In genomic region chr2:72917875-72918660, GRCh38 we compare ENCODE assay signal across 8 cellular contexts. TPM values are rescaled to one million over a fixed set of nuclear protein-coding genes. Genes with fewer than 3 reads are reported as not detected.
DNase-seq lines count a peak whose midpoint lies in the region; ATAC-seq, FAIRE-seq and TF ChIP-seq lines count a peak whose summit lies in the region.

No MANE protein-coding gene starts in this region.

- H3K4me3 ChIP-seq in A549 (peak overlapping the region; percentile 48), SK-N-MC (peak overlapping the region; percentile 78), iPS-15b (ENCODE audit: low read depth, low read length) (peak overlapping the region; percentile 49), tibial artery (peak overlapping the region; percentile 31 to 48)

- intact Hi-C loops in tibial artery (cut with DNase I; ENCODE audit: low total_unique reads): no loop called here

- H3K27ac ChIP-seq in A549 (peak overlapping the region in 1 of 2 experiments; percentile 1; a peak in 2 of 6 replicates), SK-N-MC (no peak overlapping the region), tibial artery (no peak overlapping the region)

- peak; percentile 17 to 30 for ATAC-seq in A549
- peak; percentile 1 for ATAC-seq in GM18909 (IDR thresholded peaks at IDR 0.05; ENCODE audit: poor library complexity, unreplicated experiment)

- TF ChIP-seq EP300 in A549 (IDR thresholded peaks at IDR 0.05): no peak

- peak overlapping the region; percentile 99 for H3K4me2 ChIP-seq in A549

- TF ChIP-seq CTCF in A549 (IDR thresholded peaks at IDR 0.05) (no peak), tibial artery (IDR thresholded peaks at IDR 0.05) (no peak)

- no peak for FAIRE-seq in A549 (lab: Jason Lieb, UNC)

- under 1% methylated on average over 34 of the region's 95 CpGs for WGBS in A549 (ENCODE audit: missing lambda C conversion rate)

- TF ChIP-seq POLR2A in A549 (IDR thresholded peaks at IDR 0.05; ENCODE audit: low read length): no peak

- H3K4me1 ChIP-seq in A549 (peaks cover 37% of the 10 kb centered on the region), iPS-15b (ENCODE audit: control insufficient read depth, insufficient read depth, low read length) (peaks cover 9% of the 10 kb centered on the region), tibial artery (peaks cover 0 to 53% (median 50%) of the 10 kb centered on the region in 4 donors)

- no peak overlapping the region for H3K9ac ChIP-seq in SK-N-MC (ENCODE audit: insufficient read length)
- H3K9ac ChIP-seq in iPS-15b (ENCODE audit: low read depth, low read length): no peak overlapping the region

- H3K27me3 ChIP-seq in iPS-15b (ENCODE audit: control insufficient read depth, insufficient read depth, low read length): peaks cover 92% of the 10 kb centered on the region
- H3K27me3 ChIP-seq in tibial artery: peaks cover 10 to 100% of the 10 kb centered on the region in 2 donors

- H3K36me3 ChIP-seq in SK-N-MC (ENCODE audit: insufficient read depth, low read length): no peaks in the 10 kb centered on the region
- no peaks in the 10 kb centered on the region for H3K36me3 ChIP-seq in iPS-15b (ENCODE audit: control insufficient read depth, insufficient read depth, low read length)
- H3K36me3 ChIP-seq in tibial artery: no peaks in the 10 kb centered on the region

- DNase-seq in A549 (ENCODE audit: low read depth in 1 of 2, low spot score in 1 of 2): no peak
- DNase-seq in SK-N-MC (ENCODE audit: low read depth, low spot score): no peak
- DNase-seq in tibial artery: peak in 1 of 2 donors; percentile 61
- no peak for DNase-seq in HK-2 (ENCODE audit: unreplicated experiment)
- DNase-seq in DMS114 treated with DMSO at 0.1 percent for 48 hours (lab: John Stamatoyannopoulos, UW; ENCODE audit: unreplicated experiment): no peak
- DNase-seq in HPDE6-E6E7 (ENCODE audit: extremely low spot score): no peak

- CTCF ChIA-PET in A549 (lab: Yijun Ruan, JAX): interaction anchor here (0.6 to 13.4 kb wide), 10 partner anchors 8 to 372 kb away, joined by 3 to 211 read pairs (median 4); partner anchors contain the start of gene SPR

- no peak for TF ChIP-seq RAD21 in A549 (conservative IDR thresholded peaks at IDR 0.05 in 1 of 2, IDR thresholded peaks at IDR 0.05 in 1 of 2)

- H3K9me3 ChIP-seq in A549: no peaks in the 10 kb centered on the region
- H3K9me3 ChIP-seq in SK-N-MC (ENCODE audit: low read depth, low read length): no peaks in the 10 kb centered on the region
- no peaks in the 10 kb centered on the region for H3K9me3 ChIP-seq in iPS-15b (ENCODE audit: control insufficient read depth, insufficient read depth, low read length)
- H3K9me3 ChIP-seq in tibial artery: no peaks in the 10 kb centered on the region

- POLR2A ChIA-PET in A549 (lab: Yijun Ruan, JAX): no interaction called here

TF ChIP-seq in A549, 52 proteins besides CTCF, POLR2A, EP300 and RAD21:
- TF ChIP-seq FOXS1 (CRISPR knock-in tag; IDR thresholded peaks at IDR 0.05) (no peak), RNF2 (IDR thresholded peaks at IDR 0.05; ENCODE audit: borderline replicate concordance, low read depth) (peak; percentile 73; the same call in 1 of the 2 replicates), HES2 (IDR thresholded peaks at IDR 0.05) (no peak), CEBPB (IDR thresholded peaks at IDR 0.05) (no peak), HDAC2 (IDR thresholded peaks at IDR 0.05) (peak; percentile 70; the same call in 1 of the 2 replicates)

RNA-seq across cellular contexts. Expression of gene EMX1, which starts 0.7 kb away (rescaled TPM):
- polyA plus RNA-seq in A549 (2011; rRNA removed) (not detected in 2 replicates), A549 (2017; fragmentation: RNase III; extraction: RNeasy Plus Mini Kit Qiagen cat#74134 plus additional on column Dnase treatment) (0.05 TPM in 1 of 3 replicates, not detected in the others)
- 0.04 and 0.08 TPM in 2 replicates for polyA plus RNA-seq in A549 (2012; cell fraction: cytosol; rRNA removed)
- 0.04 TPM in 2 replicates for polyA plus RNA-seq in A549 (2012; cell fraction: nucleus; rRNA removed)
- polyA minus RNA-seq in A549 (2011; rRNA and poly(A)+ RNA removed): not detected in 2 replicates

RNA-seq across cellular contexts. Expression of gene SPR, which starts 30.9 kb away (rescaled TPM):
- polyA plus RNA-seq in A549 (2011; rRNA removed) (88.5 and 99.3 TPM in 2 replicates), A549 (2017; fragmentation: RNase III; extraction: RNeasy Plus Mini Kit Qiagen cat#74134 plus additional on column Dnase treatment) (118 to 141 TPM (median 138 TPM) in 3 replicates)
- 128 and 139 TPM in 2 replicates for polyA plus RNA-seq in A549 (2012; cell fraction: cytosol; rRNA removed)
- 81.5 and 86.8 TPM in 2 replicates for polyA plus RNA-seq in A549 (2012; cell fraction: nucleus; rRNA removed)
- polyA minus RNA-seq in A549 (2011; rRNA and poly(A)+ RNA removed): 50.9 and 53.4 TPM in 2 replicates
